In the genomic region with DNA sequence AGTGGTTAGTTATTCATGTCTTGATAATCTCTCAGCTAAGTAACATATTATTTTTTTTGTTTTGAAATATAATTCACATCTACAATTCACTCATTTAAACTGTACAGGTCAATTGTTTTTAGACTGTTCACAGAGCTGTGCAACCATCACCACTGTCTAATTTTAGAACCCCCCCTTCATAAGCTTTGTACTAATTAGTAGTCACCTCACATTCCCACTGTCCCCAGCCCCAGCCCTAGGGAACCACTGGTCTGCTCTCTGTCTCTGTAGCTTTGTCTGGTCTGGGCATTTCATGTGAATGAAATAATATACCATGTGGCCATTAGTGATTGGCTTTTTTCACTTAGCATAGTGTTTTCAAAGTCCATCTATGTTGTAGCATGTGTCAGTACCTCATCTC, we compare ENCODE assay signal across 25 cellular contexts. TPM values are rescaled to one million over a fixed set of nuclear protein-coding genes. Genes with fewer than 3 reads are reported as not detected.
DNase-seq lines count a peak whose midpoint lies in the region; ATAC-seq, FAIRE-seq and TF ChIP-seq lines count a peak whose summit lies in the region.
"Had no signal": no experiment of that assay in that cellular context is flagged by ENCODE, and none has a peak within 500 bp of the region (broad histone marks: within the 10 kb centered on the region; RNA-seq: fewer than 3 reads in every experiment).

No MANE protein-coding gene starts in this region.

- H3K4me3 Mint-ChIP-seq in activated naive CD8-positive, alpha-beta T cell = no peak overlapping the region
- no peak overlapping the region for H3K4me3 Mint-ChIP-seq in activated naive CD8-positive, alpha-beta T cell treated with anti-CD3 and anti-CD28 coated beads, Interleukin-2, amount 50 U/mL, for 24 hours
- no peak overlapping the region for H3K4me3 Mint-ChIP-seq in CD4-positive, alpha-beta T cell
- H3K4me3 Mint-ChIP-seq in T-helper 17 cell = no peak overlapping the region
- H3K4me3 Mint-ChIP-seq in naive thymus-derived CD4-positive, alpha-beta T cell = peak overlapping the region in 2 of 10 donors; percentile 46 to 62

- H3K4me1 Mint-ChIP-seq in activated naive CD8-positive, alpha-beta T cell (ENCODE audit: low read depth) = peaks cover 44% of the 10 kb centered on the region
- peaks cover 39% of the 10 kb centered on the region for H3K4me1 Mint-ChIP-seq in activated naive CD8-positive, alpha-beta T cell treated with anti-CD3 and anti-CD28 coated beads, Interleukin-2, amount 50 U/mL, for 24 hours
- peaks cover 44% of the 10 kb centered on the region for H3K4me1 Mint-ChIP-seq in CD4-positive, alpha-beta T cell (ENCODE audit: low read depth)
- peaks cover 20% of the 10 kb centered on the region for H3K4me1 Mint-ChIP-seq in T-helper 17 cell
- peaks cover 22 to 46% (median 43%) of the 10 kb centered on the region in 7 donors for H3K4me1 Mint-ChIP-seq in naive thymus-derived CD4-positive, alpha-beta T cell

- POLR2A ChIA-PET in CD4-positive, alpha-beta T cell (lab: Charles Lee) = no interaction called here
- POLR2A ChIA-PET in naive thymus-derived CD4-positive, alpha-beta T cell (lab: Charles Lee) = interaction anchor here (1.2 kb wide), 1 partner anchor 267 kb away, joined by 5 read pairs; no protein-coding TSS in a partner anchor

- no peak overlapping the region for H3K4me3 ChIP-seq in naive thymus-derived CD4-positive, alpha-beta T cell (ENCODE audit: low read length)
- H3K4me3 ChIP-seq: A549, BLaER1, GM23248, MG63, PC-9, SJCRH30 had no signal

- H3K4me1 ChIP-seq in naive thymus-derived CD4-positive, alpha-beta T cell (ENCODE audit: control insufficient read depth in 2 of 2, insufficient read depth in 2 of 2, low read length in 2 of 2) = peaks cover 18 to 28% of the 10 kb centered on the region in 2 donors

- peaks cover 26% of the 10 kb centered on the region for H3K36me3 Mint-ChIP-seq in activated naive CD8-positive, alpha-beta T cell
- H3K36me3 Mint-ChIP-seq in activated naive CD8-positive, alpha-beta T cell treated with anti-CD3 and anti-CD28 coated beads, Interleukin-2, amount 50 U/mL, for 24 hours (ENCODE audit: low read depth) = peaks cover 46% of the 10 kb centered on the region
- peaks cover 52% of the 10 kb centered on the region for H3K36me3 Mint-ChIP-seq in CD4-positive, alpha-beta T cell (ENCODE audit: low read depth)
- H3K36me3 Mint-ChIP-seq in T-helper 17 cell (ENCODE audit: low read depth) = peaks cover 6% of the 10 kb centered on the region
- H3K36me3 Mint-ChIP-seq in naive thymus-derived CD4-positive, alpha-beta T cell = peaks cover 13 to 44% (median 39%) of the 10 kb centered on the region in 5 donors

- H3K27ac ChIP-seq in CD4-positive, alpha-beta T cell (ENCODE audit: low read depth, low read length) = peak overlapping the region; percentile 9
- no peak overlapping the region for H3K27ac ChIP-seq in naive thymus-derived CD4-positive, alpha-beta T cell (ENCODE audit: low read depth, low read length)
- H3K27ac ChIP-seq: A549, BLaER1, GM23248, PC-9, RWPE1, SJCRH30 had no signal

- H3K27ac Mint-ChIP-seq in activated naive CD8-positive, alpha-beta T cell = peak overlapping the region; percentile 95
- no peak overlapping the region for H3K27ac Mint-ChIP-seq in activated naive CD8-positive, alpha-beta T cell treated with anti-CD3 and anti-CD28 coated beads, Interleukin-2, amount 50 U/mL, for 24 hours
- H3K27ac Mint-ChIP-seq in CD4-positive, alpha-beta T cell = peak overlapping the region; percentile 86
- H3K27ac Mint-ChIP-seq in T-helper 17 cell = peak overlapping the region; percentile 59
- peak overlapping the region in 8 of 9 donors; percentile 79 to 92 (median 85) for H3K27ac Mint-ChIP-seq in naive thymus-derived CD4-positive, alpha-beta T cell

- intact Hi-C loops in CD4-positive, alpha-beta T cell (cut with DNase I, micrococcal nuclease) = no loop called here
- intact Hi-C loops in naive thymus-derived CD4-positive, alpha-beta T cell (cut with micrococcal nuclease) = loop anchor here in 1 of 2 donors (2.0 kb wide), 2 partner anchors 14 to 204 kb away; no protein-coding TSS in a partner anchor

- no peak for FAIRE-seq in GM19239 (lab: Jason Lieb, UNC)
- FAIRE-seq: A549, G401.6 had no signal

- H3K27me3 Mint-ChIP-seq in activated naive CD8-positive, alpha-beta T cell = no peaks in the 10 kb centered on the region
- no peaks in the 10 kb centered on the region for H3K27me3 Mint-ChIP-seq in activated naive CD8-positive, alpha-beta T cell treated with anti-CD3 and anti-CD28 coated beads, Interleukin-2, amount 50 U/mL, for 24 hours
- H3K27me3 Mint-ChIP-seq in CD4-positive, alpha-beta T cell = no peaks in the 10 kb centered on the region
- H3K27me3 Mint-ChIP-seq in T-helper 17 cell = no peaks in the 10 kb centered on the region
- H3K27me3 Mint-ChIP-seq in naive thymus-derived CD4-positive, alpha-beta T cell = no peaks in the 10 kb centered on the region
- H3K27me3 Mint-ChIP-seq: IgD-negative memory B cell had no signal

- no peak for ATAC-seq in activated naive CD8-positive, alpha-beta T cell treated with anti-CD3 and anti-CD28 coated beads, Interleukin-2, amount 50 U/mL, for 24 hours
- ATAC-seq in CD4-positive, alpha-beta T cell (ENCODE audit: poor library complexity) = no peak
- ATAC-seq in T-helper 17 cell (no peak), GM19351 (IDR thresholded peaks at IDR 0.05; ENCODE audit: unreplicated experiment) (no peak)
- no peak for ATAC-seq in naive thymus-derived CD4-positive, alpha-beta T cell
- ATAC-seq: HCT116 had no signal

- DNase-seq in activated naive CD8-positive, alpha-beta T cell treated with anti-CD3 and anti-CD28 coated beads, Interleukin-2, amount 50 U/mL, for 24 hours = no peak
- DNase-seq in CD4-positive, alpha-beta T cell = no peak
- DNase-seq in T-helper 17 cell = no peak
- DNase-seq in naive thymus-derived CD4-positive, alpha-beta T cell = no peak
- DNase-seq in GM19239 (ENCODE audit: insufficient read length, low spot score) = no peak
- DNase-seq in NCI-H2227 (lab: John Stamatoyannopoulos, UW; ENCODE audit: unreplicated experiment) = no peak
- DNase-seq: COR-L47, GM23248, Karpas-422, MG63, NCI-H1048, NCI-H1436, NCI-H1930, NCI-H345, NCI-H524 treated with DMSO at 0.1 percent for 48 hours, PC-9, SJCRH30 had no signal

- TF ChIP-seq CTCF in CD4-positive, alpha-beta T cell (IDR thresholded peaks at IDR 0.05) = no peak

- CTCF ChIA-PET in CD4-positive, alpha-beta T cell (lab: Charles Lee) = no interaction called here
- CTCF ChIA-PET in naive thymus-derived CD4-positive, alpha-beta T cell (lab: Charles Lee) = interaction anchor here (0.9 kb wide), 1 partner anchor 293 kb away, joined by 3 read pairs; no protein-coding TSS in a partner anchor

- H3K27me3 ChIP-seq in CD4-positive, alpha-beta T cell (ENCODE audit: control insufficient read depth, insufficient read depth, low read length) = no peaks in the 10 kb centered on the region
- no peaks in the 10 kb centered on the region for H3K27me3 ChIP-seq in naive thymus-derived CD4-positive, alpha-beta T cell (ENCODE audit: control insufficient read depth in 2 of 2, insufficient read depth in 2 of 2, low read length in 2 of 2)
- H3K27me3 ChIP-seq: BLaER1, MG63, SJCRH30 had no signal

- H3K9me3 ChIP-seq in CD4-positive, alpha-beta T cell (ENCODE audit: control insufficient read depth, low read length) = peaks cover 26% of the 10 kb centered on the region
- H3K9me3 ChIP-seq in T-helper 17 cell (ENCODE audit: control insufficient read depth, low read length, poor library complexity, severe bottlenecking) = peaks cover 8% of the 10 kb centered on the region
- H3K9me3 ChIP-seq in naive thymus-derived CD4-positive, alpha-beta T cell (ENCODE audit: control insufficient read depth in 2 of 3, low read length in 3 of 3) = peaks cover 0 to 27% (median 5%) of the 10 kb centered on the region in 3 experiments

- peaks cover 18% of the 10 kb centered on the region for H3K9me3 Mint-ChIP-seq in activated naive CD8-positive, alpha-beta T cell (ENCODE audit: low read depth)
- peaks cover 30% of the 10 kb centered on the region for H3K9me3 Mint-ChIP-seq in activated naive CD8-positive, alpha-beta T cell treated with anti-CD3 and anti-CD28 coated beads, Interleukin-2, amount 50 U/mL, for 24 hours
- peaks cover 19% of the 10 kb centered on the region for H3K9me3 Mint-ChIP-seq in CD4-positive, alpha-beta T cell
- peaks cover 3 to 54% (median 20%) of the 10 kb centered on the region in 11 donors for H3K9me3 Mint-ChIP-seq in naive thymus-derived CD4-positive, alpha-beta T cell

- H3K36me3 ChIP-seq in naive thymus-derived CD4-positive, alpha-beta T cell (ENCODE audit: control insufficient read depth in 2 of 3, insufficient read depth in 3 of 3, low read length in 3 of 3) = peaks cover 0 to 10% (median 0%) of the 10 kb centered on the region in 3 experiments
- H3K36me3 ChIP-seq: SJCRH30 had no signal

RNA-seq across cellular contexts. Expression of a gene that starts 55.3 kb away (rescaled TPM):
- total RNA-seq in CD4-positive, alpha-beta T cell = 10 to 100 TPM in 1 of 2 experiments, 1 to 10 TPM in 1; 8.3 to 10.2 TPM
- total RNA-seq in T-helper 17 cell = 10 to 100 TPM in 1 of 2 donors, 1 to 10 TPM in 1; 6.7 to 18.2 TPM
- 10 to 100 TPM; 18.2 to 25.2 (median 22.2) TPM for total RNA-seq in naive thymus-derived CD4-positive, alpha-beta T cell
- 10 to 100 TPM; 16.2 to 37.6 TPM for polyA plus RNA-seq in naive thymus-derived CD4-positive, alpha-beta T cell
